Comparison of ENCODE assay signal across 9 cellular contexts in the genomic region with DNA sequence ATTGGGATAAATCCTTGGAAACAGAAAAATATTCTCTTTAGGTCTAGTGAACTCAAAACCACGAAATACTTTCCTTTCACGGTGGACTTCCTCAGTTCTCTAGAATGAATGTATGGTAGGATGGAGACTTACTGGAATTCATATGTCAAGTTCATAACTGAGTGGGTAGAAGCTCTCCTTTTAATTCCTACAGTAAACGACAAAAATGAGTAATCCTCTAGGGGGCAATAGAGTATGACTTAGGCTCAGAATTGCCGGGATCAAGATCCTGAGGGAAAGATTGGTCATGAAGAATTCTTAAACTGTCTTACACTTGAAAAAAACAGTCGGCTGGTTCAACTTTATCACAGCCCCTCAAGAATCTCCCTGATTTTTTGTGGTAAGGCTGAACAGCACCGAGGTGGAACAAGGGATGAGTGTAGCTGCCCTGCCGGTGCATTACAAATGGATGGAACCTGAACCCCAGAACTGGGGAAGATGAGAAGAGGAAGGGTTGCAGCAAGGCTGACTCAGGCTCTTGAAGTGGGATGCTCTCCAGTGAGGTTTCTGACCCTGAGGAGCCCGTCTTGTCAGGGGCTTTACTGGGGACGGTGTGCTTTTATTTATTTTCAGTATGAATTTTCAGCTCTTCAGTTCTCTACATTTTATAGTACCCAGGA. TPM values are rescaled to one million over a fixed set of nuclear protein-coding genes. Genes with fewer than 3 reads are reported as not detected.
DNase-seq lines count a peak whose midpoint lies in the region; ATAC-seq, FAIRE-seq and TF ChIP-seq lines count a peak whose summit lies in the region.
"Had no signal": no experiment of that assay in that cellular context is flagged by ENCODE, and none has a peak within 500 bp of the region (broad histone marks: within the 10 kb centered on the region; RNA-seq: fewer than 3 reads in every experiment).

No MANE protein-coding gene starts in this region.

- no peak overlapping the region for H2BK20ac ChIP-seq in H1 (ENCODE audit: low read length)

- H3K27me3 ChIP-seq in H1 (replicated peaks in 1 of 4; ENCODE audit: control insufficient read depth in 3 of 4, extremely low read depth in 1 of 4, insufficient read depth in 3 of 4, low read length in 3 of 4), result no peaks in the 10 kb centered on the region
- H3K27me3 ChIP-seq in parathyroid adenoma (ENCODE audit: control insufficient read depth, insufficient read depth, low read length), result no peaks in the 10 kb centered on the region

- H2AK5ac ChIP-seq in H1 (ENCODE audit: low read depth, low read length), result no peak overlapping the region

- no peak overlapping the region for H3K56ac ChIP-seq in H1 (replicated peaks; ENCODE audit: insufficient read length, low read depth, low read length)

- no peak overlapping the region for H3K4me3 ChIP-seq in H1 (ENCODE audit: extremely low read depth in 1 of 4, insufficient read depth in 2 of 4, low read depth in 3 of 4, low read length in 4 of 4)
- no peak overlapping the region for H3K4me3 ChIP-seq in parathyroid adenoma (ENCODE audit: low read depth, low read length)

- POLR2A ChIA-PET in H1 (lab: Charles Lee; ENCODE audit: partially characterized antibody), result no interaction called here

- DNase-seq in G401 (ENCODE audit: low spot score), result peak; percentile 14
- peak; percentile 4 for DNase-seq in NCI-H2227 treated with DMSO at 0.1 percent for 48 hours (lab: John Stamatoyannopoulos, UW)
- no peak for DNase-seq in H1 (ENCODE audit: low read depth in 1 of 2, low spot score in 2 of 2)
- no peak for DNase-seq in activated gamma-delta T cell treated with Interleukin-2 at 50 U/mL for 16 hours
- DNase-seq in OCI-M2 (lab: John Stamatoyannopoulos, UW; ENCODE audit: unreplicated experiment), result no peak
- DNase-seq: hypothalamus had no signal

- no peaks in the 10 kb centered on the region for H3K36me3 ChIP-seq in H1 (ENCODE audit: control insufficient read depth in 2 of 4, insufficient read depth in 4 of 4, low read length in 3 of 4)
- no peaks in the 10 kb centered on the region for H3K36me3 ChIP-seq in parathyroid adenoma (ENCODE audit: control insufficient read depth, insufficient read depth, low read length)

- H4K91ac ChIP-seq in H1 (replicated peaks; ENCODE audit: insufficient read length, low read length), result no peak overlapping the region

- FAIRE-seq in H1 (lab: Jason Lieb, UNC), result peak; percentile 68

- no peak overlapping the region for H2BK12ac ChIP-seq in H1 (ENCODE audit: low read depth, low read length)

- H3K18ac ChIP-seq in H1 (ENCODE audit: extremely low read depth, low read length), result no peak overlapping the region

- H2AFZ ChIP-seq in H1 (ENCODE audit: low read length), result peak overlapping the region; percentile 90; the same call in 1 of the 2 replicates
- H2AFZ ChIP-seq in parathyroid adenoma, result no peak overlapping the region

- 58% methylated on average over 9 of the region's 9 CpGs; no CpG with 5 or more reads in 1 of the 2 experiments for WGBS in H1 (ENCODE audit: extremely low coverage in 1 of 2, insufficient coverage in 1 of 2, insufficient read length in 1 of 2, insufficient replicate concordance in 2 of 2, low coverage in 1 of 2, low lambda C conversion rate in 2 of 2, missing lambda C conversion rate in 1 of 2), 2 experiments

- no peaks in the 10 kb centered on the region for H4K20me1 ChIP-seq in H1 (replicated peaks in 1 of 2; ENCODE audit: control insufficient read depth in 1 of 2, insufficient read depth in 2 of 2, low read length in 2 of 2)

- H3K4me1 ChIP-seq in H1 (replicated peaks in 1 of 4; ENCODE audit: control insufficient read depth in 3 of 4, insufficient read depth in 4 of 4, low read length in 3 of 4), result no peaks in the 10 kb centered on the region
- no peaks in the 10 kb centered on the region for H3K4me1 ChIP-seq in parathyroid adenoma

- H3K9me3 ChIP-seq in H1 (ENCODE audit: insufficient read depth in 2 of 2, low read depth in 1 of 2, low read length in 1 of 2) (no peaks in the 10 kb centered on the region), parathyroid adenoma (ENCODE audit: control insufficient read depth, low read length) (no peaks in the 10 kb centered on the region)

- TF ChIP-seq CTCF in H1 (IDR thresholded peaks at IDR 0.05; ENCODE audit: control extremely low read depth in 1 of 3, insufficient read depth in 1 of 3, low read depth in 1 of 3, low read length in 3 of 3) (peak in 2 of 3 experiments; percentile 51 to 53; a peak in 2 of 4 replicates), parathyroid adenoma (IDR thresholded peaks at IDR 0.05) (peak; percentile 30)

- H3K4me2 ChIP-seq in H1 (ENCODE audit: insufficient read depth in 1 of 2, low read depth in 2 of 2, low read length in 2 of 2) (no peak overlapping the region), parathyroid adenoma (ENCODE audit: low read length) (no peak overlapping the region)

- ATAC-seq in GM21529 (IDR thresholded peaks at IDR 0.05; ENCODE audit: unreplicated experiment) (no peak), GM19351 (IDR thresholded peaks at IDR 0.05; ENCODE audit: unreplicated experiment) (no peak)

- H3K23me2 ChIP-seq in H1 (ENCODE audit: low read depth, low read length), result no peaks in the 10 kb centered on the region

- no peak overlapping the region for H3K14ac ChIP-seq in H1 (ENCODE audit: insufficient read length)

- H3K79me2 ChIP-seq in H1 (ENCODE audit: control insufficient read depth in 1 of 2, insufficient read depth in 2 of 2, low read length in 2 of 2) (no peaks in the 10 kb centered on the region), parathyroid adenoma (no peaks in the 10 kb centered on the region)

- H2BK5ac ChIP-seq in H1 (ENCODE audit: low read depth, low read length), result no peak overlapping the region

- CTCF ChIA-PET in H1 (lab: Charles Lee; ENCODE audit: partially characterized antibody), result interaction anchor here (0.6 to 8.7 kb wide), 21 partner anchors 9 to 397 kb away, joined by 3 to 78 read pairs (median 5); a partner anchor contains a TSS

- no peak for TF ChIP-seq EP300 in H1 (IDR thresholded peaks at IDR 0.05; ENCODE audit: borderline replicate concordance in 1 of 2, low read depth in 2 of 2, low read length in 2 of 2)

- H3K27ac ChIP-seq in H1 (ENCODE audit: low read depth, low read length) (no peak overlapping the region), parathyroid adenoma (no peak overlapping the region)

- H2BK15ac ChIP-seq in H1 (ENCODE audit: low read length), result no peak overlapping the region

- in situ Hi-C loops in G401 (cut with HindIII; ENCODE audit: low sequenced_read_pairs), result no loop called here

- no peak overlapping the region for H2BK120ac ChIP-seq in H1 (replicated peaks; ENCODE audit: low read depth, low read length)

- H3K4ac ChIP-seq in H1 (replicated peaks; ENCODE audit: insufficient read length, low read depth, low read length), result no peak overlapping the region

- no peak for TF ChIP-seq POLR2A in H1 (IDR thresholded peaks at IDR 0.05; ENCODE audit: control extremely low read depth in 1 of 2, low read depth in 2 of 2, low read length in 2 of 2)

- H4K8ac ChIP-seq in H1 (ENCODE audit: extremely low read depth, insufficient read depth, low read length), result no peak overlapping the region

- H3K9ac ChIP-seq in H1 (replicated peaks in 1 of 4; ENCODE audit: extremely low read depth in 1 of 4, low read depth in 3 of 4, low read length in 3 of 4), result no peak overlapping the region
- no peak overlapping the region for H3K9ac ChIP-seq in parathyroid adenoma

- no peak overlapping the region for H4K5ac ChIP-seq in H1 (ENCODE audit: insufficient read length, low read depth, low read length)

- H3K23ac ChIP-seq in H1 (ENCODE audit: insufficient read length), result no peak overlapping the region

- no peaks in the 10 kb centered on the region for H3K79me1 ChIP-seq in H1 (ENCODE audit: low read depth, low read length)

- peak; percentile 69 to 74 for TF ChIP-seq RAD21 in H1 (IDR thresholded peaks at IDR 0.05 in 1 of 2, conservative IDR thresholded peaks at IDR 0.05 in 1 of 2; ENCODE audit: low read depth in 2 of 2, low read length in 2 of 2)

TF ChIP-seq in H1, 55 proteins besides CTCF, POLR2A, EP300 and RAD21:
- TF ChIP-seq HDAC6 (IDR thresholded peaks at IDR 0.05; ENCODE audit: low read depth, low read length), result no peak
- TF ChIP-seq GTF2F1 (IDR thresholded peaks at IDR 0.05; ENCODE audit: borderline replicate concordance, low read depth, low read length), result no peak
- peak; percentile 34; the same call in 1 of the 2 replicates for TF ChIP-seq JUND (IDR thresholded peaks at IDR 0.05; ENCODE audit: low read length)

RNA-seq across cellular contexts. Expression of a gene that starts 14.0 kb away (rescaled TPM):
- total RNA-seq in G401 (2014; rRNA removed; shearing (Covaris generic)), result not detected in 2 replicates
- 1.9 and 2.2 TPM in 2 replicates for total RNA-seq in H1 (2021; fragmentation: NEBNext Ultra II Directional; extraction: Animal tissue kit (Norgen Biotek cat#: 25700))
- 1.1 and 1.5 TPM in 2 replicates for polyA plus RNA-seq in H1 (2011; rRNA removed)
- polyA plus RNA-seq in H1 (2011; cell fraction: cytosol; rRNA removed), result 0.88 TPM
- 1.7 TPM for polyA plus RNA-seq in H1 (2011; cell fraction: nucleus; rRNA removed)
- polyA plus RNA-seq in H1 (2012, experiment 1 of 2), result 1.1 to 1.5 TPM (median 1.4 TPM) in 4 replicates
- polyA plus RNA-seq in H1 (2012, experiment 2 of 2), result 0.38 TPM
- polyA plus RNA-seq in H1 (2013, experiment 1 of 2), result 1.8 TPM
- polyA plus RNA-seq in H1 (2013, experiment 2 of 2), result 1.7 TPM
- 2.5 and 2.9 TPM in 2 replicates for polyA minus RNA-seq in H1 (2011; rRNA and poly(A)+ RNA removed)
- 3.0 TPM for polyA minus RNA-seq in H1 (2011; cell fraction: cytosol; rRNA and poly(A)+ RNA removed)
- 2.4 TPM for polyA minus RNA-seq in H1 (2011; cell fraction: nucleus; rRNA and poly(A)+ RNA removed)

RNA-seq across cellular contexts. Expression of a gene that starts 37.3 kb away (rescaled TPM):
- 0.71 TPM in 1 of 2 replicates, not detected in the other for total RNA-seq in G401 (2014; rRNA removed; shearing (Covaris generic))
- total RNA-seq in H1 (2021; fragmentation: NEBNext Ultra II Directional; extraction: Animal tissue kit (Norgen Biotek cat#: 25700)), result not detected in 2 replicates
- polyA plus RNA-seq in H1 (2011; rRNA removed), result not detected in 2 replicates
- polyA plus RNA-seq in H1 (2011; cell fraction: cytosol; rRNA removed), result 0.04 TPM
- polyA plus RNA-seq in H1 (2011; cell fraction: nucleus; rRNA removed), result 0.07 TPM
- polyA plus RNA-seq in H1 (2012, experiment 1 of 2), result 0.09 TPM in 1 of 4 replicates, not detected in the others
- not detected for polyA plus RNA-seq in H1 (2012, experiment 2 of 2)
- polyA plus RNA-seq in H1 (2013, experiment 1 of 2), result 0.04 TPM
- 0.06 TPM for polyA plus RNA-seq in H1 (2013, experiment 2 of 2)
- 0.09 TPM in 1 of 2 replicates, not detected in the other for polyA minus RNA-seq in H1 (2011; rRNA and poly(A)+ RNA removed)
- not detected for polyA minus RNA-seq in H1 (2011; cell fraction: cytosol; rRNA and poly(A)+ RNA removed)
- 0.40 TPM for polyA minus RNA-seq in H1 (2011; cell fraction: nucleus; rRNA and poly(A)+ RNA removed)

Comparison
In these comparisons a context has a peak if more than half of its experiments do, and no peak if none do; other contexts are left out.
1. DNase-seq: peak in G401 (single experiment) and NCI-H2227 treated with DMSO at 0.1 percent for 48 hours (single experiment); none in H1 (0 of 2), activated gamma-delta T cell treated with Interleukin-2 at 50 U/mL for 16 hours (single experiment) and OCI-M2 (single experiment).